ENCODE assay signal across 1 cellular context in genomic region chr5:96726802-96727201, GRCh38.
TF ChIP-seq lines count a peak whose summit lies in the region.

No MANE protein-coding gene starts in this region.

TF ChIP-seq in HepG2, 621 proteins besides CTCF, POLR2A, EP300 and RAD21 (continued from another document):
- TF ChIP-seq PRPF4 (IDR thresholded peaks at IDR 0.05; ENCODE audit: low read depth, low read length, poor library complexity, severe bottlenecking): no peak
- no peak for TF ChIP-seq MXD1 (CRISPR knock-in tag; IDR thresholded peaks at IDR 0.05)
- no peak for TF ChIP-seq PCBP1 (IDR thresholded peaks at IDR 0.05; ENCODE audit: borderline replicate concordance, low read depth, low read length)
- no peak for TF ChIP-seq ARID3A (IDR thresholded peaks at IDR 0.05; ENCODE audit: low read depth, low read length)
- TF ChIP-seq WIZ (CRISPR knock-in tag; IDR thresholded peaks at IDR 0.05): no peak
- TF ChIP-seq ZFP91 (CRISPR knock-in tag; IDR thresholded peaks at IDR 0.05; ENCODE audit: borderline replicate concordance): no peak
- TF ChIP-seq ZBTB21 (CRISPR knock-in tag; IDR thresholded peaks at IDR 0.05): no peak
- no peak for TF ChIP-seq KLF16 (CRISPR knock-in tag; IDR thresholded peaks at IDR 0.05)
- TF ChIP-seq HOXA7 (CRISPR knock-in tag; IDR thresholded peaks at IDR 0.05): no peak
- no peak for TF ChIP-seq SNAPC5 (CRISPR knock-in tag; IDR thresholded peaks at IDR 0.05; ENCODE audit: borderline replicate concordance)
- no peak for TF ChIP-seq ISX (CRISPR knock-in tag; conservative IDR thresholded peaks at IDR 0.05)
- no peak for TF ChIP-seq NCOR1 (IDR thresholded peaks at IDR 0.05; ENCODE audit: borderline replicate concordance, low read length)
- no peak for TF ChIP-seq ZNF674 (CRISPR knock-in tag; IDR thresholded peaks at IDR 0.05; ENCODE audit: low read depth)
- no peak for TF ChIP-seq TEAD2 (CRISPR knock-in tag; IDR thresholded peaks at IDR 0.05)
TF ChIP-seq in HepG2: peak in this region for 0.
